ENCODE assay signal across 24 cellular contexts in genomic region chr2:71941731-71942575, GRCh38.
DNase-seq lines count a peak whose midpoint lies in the region; ATAC-seq, FAIRE-seq and TF ChIP-seq lines count a peak whose summit lies in the region.
"Had no signal": no experiment of that assay in that cellular context is flagged by ENCODE, and none has a peak within 500 bp of the region (broad histone marks: within the 10 kb centered on the region; RNA-seq: fewer than 3 reads in every experiment).

No MANE protein-coding gene starts in this region.

- H3K36me3 ChIP-seq in HEK293 (ENCODE audit: control insufficient read depth in 2 of 2, insufficient read depth in 1 of 2, low read length in 2 of 2) = no peaks in the 10 kb centered on the region
- H3K36me3 ChIP-seq in subcutaneous abdominal adipose tissue (ENCODE audit: control insufficient read depth in 5 of 5, insufficient read depth in 5 of 5, low read length in 5 of 5) = no peaks in the 10 kb centered on the region
- H3K36me3 ChIP-seq: cardiac muscle cell, gastroesophageal sphincter, SJCRH30, tibial nerve had no signal

- no peaks in the 10 kb centered on the region for H3K27me3 Mint-ChIP-seq in activated CD4-positive, alpha-beta memory T cell treated with anti-CD3 and anti-CD28 coated beads, Interleukin-2, amount 10 ng/mL, durations not matched to agents 7 days and 5 days
- peaks cover 11% of the 10 kb centered on the region for H3K27me3 Mint-ChIP-seq in activated CD4-positive, alpha-beta memory T cell treated with anti-CD3 and anti-CD28 coated beads for 36 hours
- H3K27me3 Mint-ChIP-seq in T-cell = peaks cover 6 to 7% of the 10 kb centered on the region in 2 donors

- ATAC-seq in T-cell (replicated peaks in 1 of 4) = no peak
- ATAC-seq: gastroesophageal sphincter; HepG2; natural killer cell; stimulated activated naive CD8-positive, alpha-beta T cell treated with anti-CD3 and anti-CD28 coated beads, Interleukin-15, Interleukin-2, amounts not matched to agents 100 U/mL and 50 U/mL, for 24 hours had no signal

- no peak overlapping the region for H3K27ac ChIP-seq in HEK293 (ENCODE audit: extremely low read depth, low read depth, low read length)
- peak overlapping the region; percentile 46 for H3K27ac ChIP-seq in subcutaneous abdominal adipose tissue (ENCODE audit: low read depth, low read length)
- H3K27ac ChIP-seq: cardiac muscle cell, epithelial cell of prostate, gastroesophageal sphincter, SJCRH30 had no signal

- no peak for TF ChIP-seq CTCF in HEK293 (tag by site-specific recombination; IDR thresholded peaks at IDR 0.05)

- POLR2A ChIA-PET in activated CD4-positive, alpha-beta memory T cell treated with anti-CD3 and anti-CD28 coated beads, Interleukin-2, amount 10 ng/mL, durations not matched to agents 7 days and 5 days (lab: Charles Lee) = no interaction called here
- POLR2A ChIA-PET in activated CD4-positive, alpha-beta memory T cell treated with anti-CD3 and anti-CD28 coated beads for 36 hours (lab: Charles Lee) = no interaction called here
- POLR2A ChIA-PET in HEK293 (lab: Yijun Ruan, JAX) = no interaction called here
- POLR2A ChIA-PET in T-cell (lab: Charles Lee) = no interaction called here

- CTCF ChIA-PET in activated CD4-positive, alpha-beta memory T cell treated with anti-CD3 and anti-CD28 coated beads, Interleukin-2, amount 10 ng/mL, durations not matched to agents 7 days and 5 days (lab: Charles Lee) = interaction anchor here (2.2 kb wide), 1 partner anchor 18 kb away, joined by 9 read pairs; no protein-coding TSS in a partner anchor
- CTCF ChIA-PET in activated CD4-positive, alpha-beta memory T cell treated with anti-CD3 and anti-CD28 coated beads for 36 hours (lab: Charles Lee) = interaction anchor here (1.6 kb wide), 1 partner anchor 18 kb away, joined by 4 read pairs; no protein-coding TSS in a partner anchor
- CTCF ChIA-PET in HEK293 (lab: Yijun Ruan, JAX) = interaction anchor here (0.6 to 2.2 kb wide), 3 partner anchors 18 to 53 kb away, joined by 3 to 6 read pairs (median 3); no protein-coding TSS in a partner anchor
- CTCF ChIA-PET in T-cell (lab: Charles Lee) = no interaction called here

- no peak overlapping the region for H3K27ac Mint-ChIP-seq in activated CD4-positive, alpha-beta memory T cell treated with anti-CD3 and anti-CD28 coated beads, Interleukin-2, amount 10 ng/mL, durations not matched to agents 7 days and 5 days
- H3K27ac Mint-ChIP-seq in activated CD4-positive, alpha-beta memory T cell treated with anti-CD3 and anti-CD28 coated beads for 36 hours = no peak overlapping the region
- no peak overlapping the region for H3K27ac Mint-ChIP-seq in T-cell
- H3K27ac Mint-ChIP-seq: natural killer cell; T-helper 1 cell treated with Interleukin-12 subunit alpha and Interleukin-12 subunit beta and Interleukin-4 antibody, amounts not matched to agents 30 μg/mL and 1 μg/mL, for 36 hours had no signal

- H3K4me1 ChIP-seq in HEK293 (ENCODE audit: control insufficient read depth, insufficient read depth, low read length) (no peaks in the 10 kb centered on the region), subcutaneous abdominal adipose tissue (ENCODE audit: control insufficient read depth in 5 of 5, insufficient read depth in 5 of 5, low read length in 5 of 5) (peaks cover 20 to 55% (median 42%) of the 10 kb centered on the region in 5 donors)
- H3K4me1 ChIP-seq: gastroesophageal sphincter, SJCRH30 had no signal

- H3K4me1 Mint-ChIP-seq in activated CD4-positive, alpha-beta memory T cell treated with anti-CD3 and anti-CD28 coated beads, Interleukin-2, amount 10 ng/mL, durations not matched to agents 7 days and 5 days = no peaks in the 10 kb centered on the region
- H3K4me1 Mint-ChIP-seq in activated CD4-positive, alpha-beta memory T cell treated with anti-CD3 and anti-CD28 coated beads for 36 hours (ENCODE audit: low read depth) = no peaks in the 10 kb centered on the region
- no peaks in the 10 kb centered on the region for H3K4me1 Mint-ChIP-seq in T-cell
- H3K4me1 Mint-ChIP-seq: natural killer cell had no signal

- no peak for FAIRE-seq in RCC 7860 (lab: Jason Lieb, UNC)
- FAIRE-seq: A204.1, HepG2 had no signal

- intact Hi-C loops in activated CD4-positive, alpha-beta memory T cell treated with anti-CD3 and anti-CD28 coated beads for 36 hours (cut with micrococcal nuclease) = no loop called here

- H3K9me3 Mint-ChIP-seq in activated CD4-positive, alpha-beta memory T cell treated with anti-CD3 and anti-CD28 coated beads, Interleukin-2, amount 10 ng/mL, durations not matched to agents 7 days and 5 days = no peaks in the 10 kb centered on the region
- no peaks in the 10 kb centered on the region for H3K9me3 Mint-ChIP-seq in activated CD4-positive, alpha-beta memory T cell treated with anti-CD3 and anti-CD28 coated beads for 36 hours
- H3K9me3 Mint-ChIP-seq in T-cell = no peaks in the 10 kb centered on the region
- H3K9me3 Mint-ChIP-seq: natural killer cell; T-helper 1 cell treated with Interleukin-12 subunit alpha and Interleukin-12 subunit beta and Interleukin-4 antibody, amounts not matched to agents 30 μg/mL and 1 μg/mL, for 36 hours had no signal

- no peaks in the 10 kb centered on the region for H3K36me3 Mint-ChIP-seq in activated CD4-positive, alpha-beta memory T cell treated with anti-CD3 and anti-CD28 coated beads, Interleukin-2, amount 10 ng/mL, durations not matched to agents 7 days and 5 days (ENCODE audit: low read depth)
- H3K36me3 Mint-ChIP-seq in activated CD4-positive, alpha-beta memory T cell treated with anti-CD3 and anti-CD28 coated beads for 36 hours = no peaks in the 10 kb centered on the region
- H3K36me3 Mint-ChIP-seq in T-cell = no peaks in the 10 kb centered on the region
- H3K36me3 Mint-ChIP-seq: natural killer cell had no signal

- peak; percentile 1 for DNase-seq in activated CD4-positive, alpha-beta memory T cell treated with anti-CD3 and anti-CD28 coated beads, Interleukin-2, amount 10 ng/mL, durations not matched to agents 7 days and 5 days
- DNase-seq in activated CD4-positive, alpha-beta memory T cell treated with anti-CD3 and anti-CD28 coated beads for 36 hours = no peak
- peak; percentile 1 for DNase-seq in iPS-NIHi11 (ENCODE audit: low spot score)
- no peak for DNase-seq in RCC 7860 (ENCODE audit: low spot score)
- DNase-seq in T-cell = no peak
- DNase-seq in COLO829 (ENCODE audit: low spot score) = no peak
- DNase-seq: activated naive CD4-positive, alpha-beta T cell treated with Interleukin-2 at 50 U/mL for 16 hours; activated T-cell treated with anti-CD3 and anti-CD28 coated beads, Interleukin-2, amount 50 U/mL, for 1 hour; amniotic stem cell; mesendoderm; natural killer cell; OCI-M1; SJCRH30; stimulated activated naive CD8-positive, alpha-beta T cell treated with anti-CD3 and anti-CD28 coated beads, Interleukin-15, Interleukin-2, amounts not matched to agents 100 U/mL and 50 U/mL, for 24 hours had no signal

- H3K4me3 ChIP-seq in HEK293 (ENCODE audit: low read depth, low read length) (no peak overlapping the region), subcutaneous abdominal adipose tissue (ENCODE audit: low read depth in 1 of 5, low read length in 5 of 5) (no peak overlapping the region)
- H3K4me3 ChIP-seq: cardiac muscle cell, gastroesophageal sphincter, SJCRH30, skin epidermis, tibial nerve had no signal

- H3K27me3 ChIP-seq in subcutaneous abdominal adipose tissue (ENCODE audit: control insufficient read depth in 5 of 5, insufficient read depth in 4 of 5, low read length in 5 of 5) = peaks cover 0 to 13% (median 4%) of the 10 kb centered on the region in 5 donors
- H3K27me3 ChIP-seq: cardiac muscle cell, SJCRH30, tibial nerve had no signal

- H3K4me3 Mint-ChIP-seq in activated CD4-positive, alpha-beta memory T cell treated with anti-CD3 and anti-CD28 coated beads, Interleukin-2, amount 10 ng/mL, durations not matched to agents 7 days and 5 days = no peak overlapping the region
- H3K4me3 Mint-ChIP-seq in activated CD4-positive, alpha-beta memory T cell treated with anti-CD3 and anti-CD28 coated beads for 36 hours = no peak overlapping the region
- no peak overlapping the region for H3K4me3 Mint-ChIP-seq in T-cell
- H3K4me3 Mint-ChIP-seq: natural killer cell; T-helper 1 cell treated with Interleukin-12 subunit alpha and Interleukin-12 subunit beta and Interleukin-4 antibody, amounts not matched to agents 30 μg/mL and 1 μg/mL, for 36 hours had no signal

- no peak overlapping the region for H3K9ac ChIP-seq in subcutaneous abdominal adipose tissue (ENCODE audit: low read length in 5 of 5)

- H3K9me3 ChIP-seq in HEK293 (ENCODE audit: control insufficient read depth, insufficient read depth, low read depth, low read length) = no peaks in the 10 kb centered on the region
- H3K9me3 ChIP-seq in subcutaneous abdominal adipose tissue (ENCODE audit: control insufficient read depth in 5 of 5, low read length in 5 of 5) = no peaks in the 10 kb centered on the region
- H3K9me3 ChIP-seq: gastroesophageal sphincter, SJCRH30, tibial nerve had no signal

TF ChIP-seq in HEK293, 187 proteins besides CTCF, POLR2A, EP300 and RAD21:
- TF ChIP-seq ZIC2 (tag by site-specific recombination; IDR thresholded peaks at IDR 0.05) (peak; percentile 60), EGR2 (tag by site-specific recombination; IDR thresholded peaks at IDR 0.05; ENCODE audit: low read depth) (peak; percentile 28; the same call in 1 of the 2 replicates), ZNF530 (tag by site-specific recombination; IDR thresholded peaks at IDR 0.05; ENCODE audit: low read depth) (no peak)

Comparison
In these comparisons a context has a peak if more than half of its experiments do, and no peak if none do; other contexts are left out.
1. DNase-seq: peak in activated CD4-positive, alpha-beta memory T cell treated with anti-CD3 and anti-CD28 coated beads, Interleukin-2, amount 10 ng/mL, durations not matched to agents 7 days and 5 days (single experiment) and iPS-NIHi11 (single experiment); none in activated CD4-positive, alpha-beta memory T cell treated with anti-CD3 and anti-CD28 coated beads for 36 hours (single experiment), RCC 7860 (single experiment), T-cell (0 of 34) and COLO829 (single experiment).
2. CTCF ChIA-PET loops: an anchor here in activated CD4-positive, alpha-beta memory T cell treated with anti-CD3 and anti-CD28 coated beads, Interleukin-2, amount 10 ng/mL, durations not matched to agents 7 days and 5 days (2.2 kb wide), activated CD4-positive, alpha-beta memory T cell treated with anti-CD3 and anti-CD28 coated beads for 36 hours (1.6 kb wide) and HEK293 (0.6 to 2.2 kb wide); none called in T-cell.